ENCODE assay signal across 25 cellular contexts in the genomic region with DNA sequence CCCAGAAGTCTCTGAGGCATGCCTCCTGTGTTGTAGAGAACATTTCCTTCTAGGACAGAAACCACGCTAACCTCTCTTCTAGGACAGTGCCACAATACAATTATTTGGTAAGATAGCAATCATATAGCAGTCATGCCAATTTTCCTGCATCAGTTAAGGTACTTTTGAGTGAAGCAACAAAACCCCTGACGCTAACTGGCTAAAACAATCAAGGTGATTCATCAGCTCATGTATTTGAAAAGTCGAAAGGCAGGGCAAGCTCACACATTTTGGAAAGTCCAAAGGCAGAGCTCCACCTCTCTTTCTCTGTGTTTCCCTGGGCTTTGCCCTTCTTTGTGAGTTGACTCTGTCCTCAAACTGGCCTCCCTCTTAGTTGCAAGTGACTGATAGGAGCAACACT. TPM values are rescaled to one million over a fixed set of nuclear protein-coding genes. Genes with fewer than 3 reads are reported as not detected.
A peak's percentile ranks its signal among the peaks of the same experiment; 100 is the strongest.
DNase-seq lines count a peak whose midpoint lies in the region; ATAC-seq, FAIRE-seq and TF ChIP-seq lines count a peak whose summit lies in the region.
"Had no signal": no experiment of that assay in that cellular context is flagged by ENCODE, and none has a peak within 500 bp of the region (broad histone marks: within the 10 kb centered on the region; RNA-seq: fewer than 3 reads in every experiment).

No MANE protein-coding gene starts in this region.

- H3K9me3 ChIP-seq in mammary epithelial cell (replicated peaks; ENCODE audit: insufficient read depth, low read length), result no peaks in the 10 kb centered on the region
- no peaks in the 10 kb centered on the region for H3K9me3 ChIP-seq in keratinocyte (ENCODE audit: control insufficient read depth, low read depth, low read length)
- H3K9me3 ChIP-seq: Caco-2 had no signal

- ATAC-seq in GM23338, result no peak
- ATAC-seq in GM21528 (IDR thresholded peaks at IDR 0.05; ENCODE audit: low FRiP score, unreplicated experiment), result no peak
- no peak for ATAC-seq in GM21390 (IDR thresholded peaks at IDR 0.05; ENCODE audit: unreplicated experiment)
- ATAC-seq: GM12878, Panc1, SK-N-SH treated with all-trans-retinoic acid at 6 μM for 48 hours, T-cell had no signal

- no peaks in the 10 kb centered on the region for H3K36me3 Mint-ChIP-seq in GM23338 (ENCODE audit: low read depth)
- H3K36me3 Mint-ChIP-seq: T-cell had no signal

- H3K36me3 ChIP-seq in GM23338 (ENCODE audit: insufficient read depth), result no peaks in the 10 kb centered on the region
- no peaks in the 10 kb centered on the region for H3K36me3 ChIP-seq in mammary epithelial cell (ENCODE audit: insufficient read depth, low read length)
- no peaks in the 10 kb centered on the region for H3K36me3 ChIP-seq in keratinocyte (ENCODE audit: control insufficient read depth in 2 of 2, extremely low read depth in 1 of 2, insufficient read depth in 2 of 2, low read length in 2 of 2)

- H3K27me3 ChIP-seq in GM23338 (ENCODE audit: insufficient read depth) (no peaks in the 10 kb centered on the region), mammary epithelial cell (ENCODE audit: insufficient read depth, low read length) (no peaks in the 10 kb centered on the region), keratinocyte (ENCODE audit: control insufficient read depth, extremely low read depth, insufficient read depth, low read length) (no peaks in the 10 kb centered on the region)

- no peaks in the 10 kb centered on the region for H3K27me3 Mint-ChIP-seq in GM23338 (ENCODE audit: insufficient read depth, low read depth, poor library complexity)

- peak overlapping the region; percentile 50 for H3K9ac ChIP-seq in mammary epithelial cell (ENCODE audit: insufficient read depth, low read length)
- peak overlapping the region; percentile 70 for H3K9ac ChIP-seq in keratinocyte (ENCODE audit: control insufficient read depth, extremely low read depth, insufficient read depth, low read length)
- H3K9ac ChIP-seq: GM23248, KMS-11 had no signal

- no peaks in the 10 kb centered on the region for H3K4me1 ChIP-seq in GM23338 (ENCODE audit: insufficient read depth)
- peaks cover 31% of the 10 kb centered on the region for H3K4me1 ChIP-seq in mammary epithelial cell (ENCODE audit: insufficient read depth, low read length)
- peaks cover 28% of the 10 kb centered on the region for H3K4me1 ChIP-seq in keratinocyte (ENCODE audit: control insufficient read depth, extremely low read depth, insufficient read depth, low read length)

- TF ChIP-seq CTCF in GM23338 (conservative IDR thresholded peaks at IDR 0.05; ENCODE audit: low read depth in 2 of 2) (no peak), mammary epithelial cell (conservative IDR thresholded peaks at IDR 0.05 in 1 of 2, IDR thresholded peaks at IDR 0.05 in 1 of 2; ENCODE audit: extremely low read depth in 1 of 2, insufficient read depth in 1 of 2, low read depth in 1 of 2, low read length in 2 of 2) (no peak), keratinocyte (optimal IDR thresholded peaks at IDR 0.05 in 1 of 3, IDR thresholded peaks at IDR 0.05 in 1 of 3, conservative IDR thresholded peaks at IDR 0.05 in 1 of 3; ENCODE audit: extremely low read depth in 1 of 3, insufficient read depth in 2 of 3, low read length in 3 of 3) (no peak)

- no peak overlapping the region for H3K27ac Mint-ChIP-seq in GM23338
- H3K27ac Mint-ChIP-seq: CD4-positive, alpha-beta T cell; T-cell had no signal

- CTCF ChIA-PET in mammary epithelial cell (lab: Charles Lee; ENCODE audit: low non-redundant PET), result interaction anchor here (0.8 kb wide), 1 partner anchor 86 kb away, joined by 3 read pairs; no protein-coding TSS in a partner anchor

- H2AFZ ChIP-seq in GM23338 (peak overlapping the region; percentile 59; the same call in 1 of the 2 replicates), mammary epithelial cell (ENCODE audit: low read depth, low read length) (peak overlapping the region; percentile 10), keratinocyte (ENCODE audit: control insufficient read depth, low read length) (peak overlapping the region; percentile 60)
- H2AFZ ChIP-seq: GM23248 had no signal

- intact Hi-C loops in mammary epithelial cell (cut with micrococcal nuclease), result loop anchor here (10.0 kb wide), 1 partner anchor 710 kb away; no protein-coding TSS in a partner anchor

- H3F3A ChIP-seq in GM23338 (replicated peaks; ENCODE audit: low read depth), result no peaks in the 10 kb centered on the region

- H3K79me2 ChIP-seq in GM23338 (replicated peaks; ENCODE audit: insufficient read depth), result no peaks in the 10 kb centered on the region
- H3K79me2 ChIP-seq in mammary epithelial cell (ENCODE audit: insufficient read depth, low read length), result no peaks in the 10 kb centered on the region
- no peaks in the 10 kb centered on the region for H3K79me2 ChIP-seq in keratinocyte (ENCODE audit: control insufficient read depth, insufficient read depth, low read length)

- FAIRE-seq in keratinocyte (lab: Jason Lieb, UNC), result peak; percentile 13
- FAIRE-seq: GM12878 had no signal

- H3K9me2 ChIP-seq in GM23338 (ENCODE audit: insufficient read depth), result no peaks in the 10 kb centered on the region

- BruUV-seq in mammary epithelial cell (replicated peaks; lab: Mats Ljungman, UMichigan), result no TSS peak

- WGBS in mammary epithelial cell (ENCODE audit: low coverage, missing lambda C conversion rate), result 52% methylated on average over 3 of the region's 3 CpGs

- H4K20me1 ChIP-seq in GM23338 (replicated peaks; ENCODE audit: insufficient read depth) (no peaks in the 10 kb centered on the region), mammary epithelial cell (ENCODE audit: insufficient read depth, low read length) (no peaks in the 10 kb centered on the region), keratinocyte (ENCODE audit: control insufficient read depth, extremely low read depth, insufficient read depth, low read length) (no peaks in the 10 kb centered on the region)

- H3K27ac ChIP-seq in GM23338 (ENCODE audit: low read depth), result no peak overlapping the region
- H3K27ac ChIP-seq in mammary epithelial cell (ENCODE audit: insufficient read depth, low read depth, low read length), result peak overlapping the region; percentile 80
- H3K27ac ChIP-seq in keratinocyte (ENCODE audit: control insufficient read depth, insufficient read depth, low read length), result peak overlapping the region; percentile 96
- H3K27ac ChIP-seq: GM23248, KMS-11 had no signal

- H3K4me3 Mint-ChIP-seq in GM23338, result no peak overlapping the region
- H3K4me3 Mint-ChIP-seq: CD4-positive, alpha-beta T cell; T-cell had no signal

- H3K4me2 ChIP-seq in GM23338, result no peak overlapping the region
- peak overlapping the region; percentile 19 for H3K4me2 ChIP-seq in mammary epithelial cell (ENCODE audit: insufficient read depth, low read depth, low read length)
- H3K4me2 ChIP-seq in keratinocyte (ENCODE audit: control insufficient read depth, extremely low read depth, insufficient read depth, low read depth, low read length), result peak overlapping the region; percentile 76
- H3K4me2 ChIP-seq: KMS-11 had no signal

- dilution Hi-C loops in mammary epithelial cell (cut with HindIII; ENCODE audit: low sequenced_read_pairs) (no loop called here), keratinocyte (cut with MboI; ENCODE audit: extremely low pct_ligation_motif_present, low sequenced_read_pairs) (no loop called here)

- DNase-seq in GM23338 (ENCODE audit: low spot score) (no peak), mammary epithelial cell (peak; percentile 97), keratinocyte (ENCODE audit: low read depth, low spot score) (peak; percentile 55)
- DNase-seq: Caco-2; CD4-positive, alpha-beta T cell; DMS 273 treated with DMSO at 0.1 percent for 48 hours; DND-41; GM23248; HCEC 1CT; NCI-H1694; NCI-H2081; NCI-H2171; NCI-H345; NCI-H524; NCI-H774; NK-92 treated with Interleukin-12 subunit alpha and Interleukin-12 subunit beta, amount 100 ng/mL, for 24 hours; T-cell had no signal

- peaks cover 2% of the 10 kb centered on the region for H3K9me1 ChIP-seq in keratinocyte (ENCODE audit: control insufficient read depth, extremely low read depth, insufficient read depth, low read length)

- no peak overlapping the region for H3K4me3 ChIP-seq in GM23338
- H3K4me3 ChIP-seq in mammary epithelial cell (replicated peaks in 1 of 3; ENCODE audit: insufficient read depth in 1 of 3, low read depth in 2 of 3, low read length in 3 of 3), result no peak overlapping the region
- peak overlapping the region in 2 of 3 experiments; percentile 14 to 30 for H3K4me3 ChIP-seq in keratinocyte (ENCODE audit: control insufficient read depth in 2 of 3, extremely low read depth in 1 of 3, insufficient read depth in 2 of 3, low read depth in 1 of 3, low read length in 3 of 3)
- H3K4me3 ChIP-seq: GM12878, GM23248 had no signal

- no peaks in the 10 kb centered on the region for H3K9me3 Mint-ChIP-seq in GM23338
- H3K9me3 Mint-ChIP-seq: CD4-positive, alpha-beta T cell; T-cell had no signal

- H3K4me1 Mint-ChIP-seq in GM23338, result peaks cover 4% of the 10 kb centered on the region; the same call in 2 of the 3 replicates

- in situ Hi-C loops in mammary epithelial cell (cut with MboI; ENCODE audit: low sequenced_read_pairs in 2 of 2), result no loop called here

RNA-seq across cellular contexts. Expression of a gene that starts 10.1 kb away (rescaled TPM):
- total RNA-seq in GM23338 (2014; rRNA removed; shearing (Covaris generic)), result 206 and 432 TPM in 2 replicates
- polyA plus RNA-seq in GM23338 (2016; fragmentation: Nextera tagmentation; extraction: Ambion mirVana), result 1.7 and 2.4 TPM in 2 replicates
- 100 to 1,000 TPM in 1 of 2 donors, not detected in 1; 316 TPM for total RNA-seq in mammary epithelial cell
- polyA plus RNA-seq in mammary epithelial cell, result not detected
- polyA minus RNA-seq in mammary epithelial cell, result not detected
- polyA plus RNA-seq in keratinocyte, result 0.50 to 1.1 TPM (median 0.69 TPM) in 3 replicates
- not detected for polyA plus RNA-seq in keratinocyte (2011; ENCODE audit: low read depth)
- 1.0 TPM in 1 of 2 replicates, not detected in the other for polyA plus RNA-seq in keratinocyte (2011; cell fraction: cytosol; rRNA removed)
- 2.6 and 4.9 TPM in 2 replicates for polyA plus RNA-seq in keratinocyte (2011; cell fraction: nucleus; rRNA removed)
- polyA plus RNA-seq in keratinocyte (2012; ENCODE audit: low replicate concordance), result 1.4 TPM in 1 of 2 replicates, not detected in the other
- polyA minus RNA-seq in keratinocyte, result 6.6 to 30.7 TPM (median 9.9 TPM) in 3 replicates
- 152 TPM for polyA minus RNA-seq in keratinocyte (2011; cell fraction: cytosol; rRNA and poly(A)+ RNA removed)
- 86.3 and 410 TPM in 2 replicates for polyA minus RNA-seq in keratinocyte (2011; cell fraction: nucleus; rRNA and poly(A)+ RNA removed)
- polyA plus RNA-seq: GM23248 had no signal

RNA-seq across cellular contexts. Expression of a gene that starts 14.7 kb away (rescaled TPM):
- 5.2 and 6.4 TPM in 2 replicates for total RNA-seq in GM23338 (2014; rRNA removed; shearing (Covaris generic))
- polyA plus RNA-seq in GM23338 (2016; fragmentation: Nextera tagmentation; extraction: Ambion mirVana) (2.0 and 2.9 TPM in 2 replicates), mammary epithelial cell (1.3 TPM), keratinocyte (2.5 to 3.4 TPM (median 2.9 TPM) in 3 replicates)
- 1 to 10 TPM in 1 of 2 donors, under 1 TPM in 1; 0.68 to 3.0 TPM for total RNA-seq in mammary epithelial cell
- polyA minus RNA-seq in mammary epithelial cell (5.7 TPM), keratinocyte (0.59 to 2.9 TPM (median 0.74 TPM) in 3 replicates)
- polyA plus RNA-seq in keratinocyte (2011; ENCODE audit: low read depth), result 0.17 TPM
- 2.5 and 3.2 TPM in 2 replicates for polyA plus RNA-seq in keratinocyte (2011; cell fraction: cytosol; rRNA removed)
- polyA plus RNA-seq in keratinocyte (2011; cell fraction: nucleus; rRNA removed), result 3.0 and 3.3 TPM in 2 replicates
- polyA plus RNA-seq in keratinocyte (2012; ENCODE audit: low replicate concordance), result 0.75 and 4.5 TPM in 2 replicates
- 1.5 TPM for polyA minus RNA-seq in keratinocyte (2011; cell fraction: cytosol; rRNA and poly(A)+ RNA removed)
- polyA minus RNA-seq in keratinocyte (2011; cell fraction: nucleus; rRNA and poly(A)+ RNA removed), result 1.8 and 3.2 TPM in 2 replicates
- total RNA-seq: Caco-2; CD4-positive, alpha-beta T cell; HT1080 had no signal

RNA-seq across cellular contexts. Expression of a gene that starts 18.5 kb away (rescaled TPM):
- total RNA-seq in GM23338 (2014; rRNA removed; shearing (Covaris generic)), result 19.4 and 20.6 TPM in 2 replicates
- polyA plus RNA-seq in GM23338 (2016; fragmentation: Nextera tagmentation; extraction: Ambion mirVana) (10.8 and 14.2 TPM in 2 replicates), mammary epithelial cell (7.7 TPM), keratinocyte (10.0 to 16.9 TPM (median 11.2 TPM) in 3 replicates)
- 10 to 100 TPM; 13.0 to 18.3 TPM for total RNA-seq in mammary epithelial cell
- polyA minus RNA-seq in mammary epithelial cell (2.7 TPM), keratinocyte (2.0 to 15.9 TPM (median 6.7 TPM) in 3 replicates)
- 38.1 TPM for polyA plus RNA-seq in keratinocyte (2011; ENCODE audit: low read depth)
- polyA plus RNA-seq in keratinocyte (2011; cell fraction: cytosol; rRNA removed), result 5.7 and 14.9 TPM in 2 replicates
- polyA plus RNA-seq in keratinocyte (2011; cell fraction: nucleus; rRNA removed), result 16.0 and 19.2 TPM in 2 replicates
- polyA plus RNA-seq in keratinocyte (2012; ENCODE audit: low replicate concordance), result 7.6 and 10.9 TPM in 2 replicates
- 6.7 TPM for polyA minus RNA-seq in keratinocyte (2011; cell fraction: cytosol; rRNA and poly(A)+ RNA removed)
- polyA minus RNA-seq in keratinocyte (2011; cell fraction: nucleus; rRNA and poly(A)+ RNA removed), result 8.7 and 11.4 TPM in 2 replicates

RNA-seq across cellular contexts. Expression of a gene that starts 58.0 kb away (rescaled TPM):
- not detected in 2 replicates for total RNA-seq in GM23338 (2014; rRNA removed; shearing (Covaris generic))
- polyA plus RNA-seq in GM23338 (2016; fragmentation: Nextera tagmentation; extraction: Ambion mirVana) (0.29 TPM in 1 of 2 replicates, not detected in the other), mammary epithelial cell (not detected), keratinocyte (not detected in 3 replicates)
- under 1 TPM in 1 of 2 donors, not detected in 1; 0.17 TPM for total RNA-seq in mammary epithelial cell
- polyA minus RNA-seq in mammary epithelial cell (not detected), keratinocyte (not detected in 3 replicates)
- not detected for polyA plus RNA-seq in keratinocyte (2011; ENCODE audit: low read depth)
- polyA plus RNA-seq in keratinocyte (2011; cell fraction: cytosol; rRNA removed), result not detected in 2 replicates
- not detected in 2 replicates for polyA plus RNA-seq in keratinocyte (2011; cell fraction: nucleus; rRNA removed)
- polyA plus RNA-seq in keratinocyte (2012; ENCODE audit: low replicate concordance), result not detected in 2 replicates
- polyA minus RNA-seq in keratinocyte (2011; cell fraction: cytosol; rRNA and poly(A)+ RNA removed), result not detected
- not detected in 2 replicates for polyA minus RNA-seq in keratinocyte (2011; cell fraction: nucleus; rRNA and poly(A)+ RNA removed)
- total RNA-seq: Caco-2; CD4-positive, alpha-beta T cell; GM23248; HT1080; T-cell had no signal
- polyA plus RNA-seq: BJ, GM23248 had no signal

RNA-seq across cellular contexts. Expression of a gene that starts 58.0 kb away (rescaled TPM):
- total RNA-seq in GM23338 (2014; rRNA removed; shearing (Covaris generic)), result 15.7 and 19.6 TPM in 2 replicates
- polyA plus RNA-seq in GM23338 (2016; fragmentation: Nextera tagmentation; extraction: Ambion mirVana) (9.1 and 12.8 TPM in 2 replicates), mammary epithelial cell (0.40 TPM), keratinocyte (0.17 to 0.43 TPM (median 0.36 TPM) in 3 replicates)
- 1 to 10 TPM in 1 of 2 donors, not detected in 1; 2.3 TPM for total RNA-seq in mammary epithelial cell
- polyA minus RNA-seq in mammary epithelial cell (not detected), keratinocyte (0.03 TPM in 1 of 3 replicates, not detected in the others)
- polyA plus RNA-seq in keratinocyte (2011; ENCODE audit: low read depth), result not detected
- 0.19 and 0.27 TPM in 2 replicates for polyA plus RNA-seq in keratinocyte (2011; cell fraction: cytosol; rRNA removed)
- 0.28 and 0.43 TPM in 2 replicates for polyA plus RNA-seq in keratinocyte (2011; cell fraction: nucleus; rRNA removed)
- polyA plus RNA-seq in keratinocyte (2012; ENCODE audit: low replicate concordance), result 0.16 and 0.49 TPM in 2 replicates
- polyA minus RNA-seq in keratinocyte (2011; cell fraction: cytosol; rRNA and poly(A)+ RNA removed), result not detected
- polyA minus RNA-seq in keratinocyte (2011; cell fraction: nucleus; rRNA and poly(A)+ RNA removed), result 1.3 TPM in 1 of 2 replicates, not detected in the other
- total RNA-seq: Caco-2, HT1080 had no signal

Comparison
In these comparisons a context has a peak if more than half of its experiments do, and no peak if none do; other contexts are left out.
1. H2AFZ ChIP-seq: peak in every context shown above with its lines; median percentile 60 in keratinocyte; 59 in GM23338; 10 in mammary epithelial cell.
2. H3K4me3 ChIP-seq: peak in keratinocyte (2 of 3); none in GM23338 (single experiment) and mammary epithelial cell (0 of 3).